16 cellular contexts compared by ENCODE assay signal in genomic region chr14:50319721-50320120, GRCh38. TPM values are rescaled to one million over a fixed set of nuclear protein-coding genes. Genes with fewer than 3 reads are reported as not detected.
DNase-seq lines count a peak whose midpoint lies in the region; ATAC-seq lines count a peak whose summit lies in the region.
"Had no signal": no experiment of that assay in that cellular context is flagged by ENCODE, and none has a peak within 500 bp of the region (broad histone marks: within the 10 kb centered on the region; RNA-seq: fewer than 3 reads in every experiment).

No MANE protein-coding gene starts in this region.

- no peaks in the 10 kb centered on the region for H3K9me2 ChIP-seq in Karpas-422 (replicated peaks; ENCODE audit: insufficient read depth, low read length)

- H3K4me3 ChIP-seq in Karpas-422 (ENCODE audit: low read length) (peak overlapping the region; percentile 16; the same call in 1 of the 2 replicates), adipocyte (ENCODE audit: low read length) (no peak overlapping the region), subcutaneous abdominal adipose tissue (ENCODE audit: low read depth in 1 of 5, low read length in 5 of 5) (no peak overlapping the region)
- H3K4me3 ChIP-seq: BLaER1 treated with 17β-estradiol and CSF1 and Interleukin-3, amounts not matched to agents 10 nM and 100 nM; hepatocyte had no signal

- H3K9ac ChIP-seq in Karpas-422 (ENCODE audit: low read length) (peak overlapping the region; percentile 56), adipocyte (ENCODE audit: low read length) (peak overlapping the region; percentile 14), subcutaneous abdominal adipose tissue (ENCODE audit: low read length in 5 of 5) (peak overlapping the region in 1 of 5 donors; percentile 25)

- H4K20me1 ChIP-seq in Karpas-422 (ENCODE audit: insufficient read depth, low read depth, low read length): no peaks in the 10 kb centered on the region

- peaks cover 29% of the 10 kb centered on the region for H3K36me3 ChIP-seq in Karpas-422 (ENCODE audit: insufficient read depth, low read length)
- H3K36me3 ChIP-seq in adipocyte (ENCODE audit: control insufficient read depth, insufficient read depth, low read length, severe bottlenecking): peaks cover 10% of the 10 kb centered on the region
- peaks cover 2 to 11% (median 4%) of the 10 kb centered on the region in 5 donors for H3K36me3 ChIP-seq in subcutaneous abdominal adipose tissue (ENCODE audit: control insufficient read depth in 5 of 5, insufficient read depth in 5 of 5, low read length in 5 of 5)

- no peaks in the 10 kb centered on the region for H3K27me3 ChIP-seq in Karpas-422 (ENCODE audit: low read length)
- no peaks in the 10 kb centered on the region for H3K27me3 ChIP-seq in adipocyte (replicated peaks; ENCODE audit: control insufficient read depth, insufficient read depth, low read length)
- no peaks in the 10 kb centered on the region for H3K27me3 ChIP-seq in subcutaneous abdominal adipose tissue (ENCODE audit: control insufficient read depth in 5 of 5, insufficient read depth in 4 of 5, low read length in 5 of 5)
- H3K27me3 ChIP-seq: BLaER1 treated with 17β-estradiol and CSF1 and Interleukin-3, amounts not matched to agents 10 nM and 100 nM; hepatocyte had no signal

- H3K4me1 ChIP-seq in Karpas-422 (ENCODE audit: low read length) (peaks cover 44% of the 10 kb centered on the region), adipocyte (ENCODE audit: control insufficient read depth, insufficient read depth, low read length) (peaks cover 25% of the 10 kb centered on the region), subcutaneous abdominal adipose tissue (ENCODE audit: control insufficient read depth in 5 of 5, insufficient read depth in 5 of 5, low read length in 5 of 5) (peaks cover 0 to 19% (median 6%) of the 10 kb centered on the region in 5 donors)

- H3K79me2 ChIP-seq in Karpas-422 (ENCODE audit: low read length): peaks cover 74% of the 10 kb centered on the region

- H3K9me3 ChIP-seq in Karpas-422 (ENCODE audit: low read length) (no peaks in the 10 kb centered on the region), adipocyte (ENCODE audit: control insufficient read depth, low read length) (no peaks in the 10 kb centered on the region), subcutaneous abdominal adipose tissue (ENCODE audit: control insufficient read depth in 5 of 5, low read length in 5 of 5) (no peaks in the 10 kb centered on the region)

- ATAC-seq in HG03108 (IDR thresholded peaks at IDR 0.05; ENCODE audit: unreplicated experiment): no peak
- ATAC-seq in HG03354 (IDR thresholded peaks at IDR 0.05; ENCODE audit: poor library complexity, severe bottlenecking, unreplicated experiment): no peak

- peak overlapping the region; percentile 65 for H3K27ac ChIP-seq in Karpas-422 (ENCODE audit: low read length)
- peak overlapping the region; percentile 62 for H3K27ac ChIP-seq in subcutaneous abdominal adipose tissue (ENCODE audit: low read depth, low read length)
- H3K27ac ChIP-seq in substantia nigra (ENCODE audit: low read depth, low read length, poor library complexity, severe bottlenecking): no peak overlapping the region
- H3K27ac ChIP-seq: hepatocyte, HL-60 had no signal

- no peak for DNase-seq in Karpas-422
- DNase-seq in adipocyte (ENCODE audit: low read depth): no peak
- DNase-seq in foreskin melanocyte: peak; percentile 32
- no peak for DNase-seq in substantia nigra (lab: John Stamatoyannopoulos, UW)
- DNase-seq: cerebellar nuclear complex, DMS 273 treated with DMSO at 0.1 percent for 48 hours, KG1, kidney glomerular epithelial cell, NCI-H1436 treated with DMSO at 0.1 percent for 48 hours, NCI-H345 had no signal

- peak overlapping the region; percentile 77 for H3K4me2 ChIP-seq in Karpas-422 (ENCODE audit: low read depth, low read length, poor library complexity, severe bottlenecking)
- H3K4me2 ChIP-seq: hepatocyte had no signal

- no peak overlapping the region for H2AFZ ChIP-seq in Karpas-422 (ENCODE audit: low read length)
- H2AFZ ChIP-seq: hepatocyte had no signal

RNA-seq across cellular contexts. Expression of gene DMAC2L, which starts 7.6 kb away (rescaled TPM):
- 31.9 and 38.6 TPM in 2 replicates for total RNA-seq in Karpas-422 (2014; rRNA removed; shearing (Covaris generic); ENCODE audit: low replicate concordance)

RNA-seq across cellular contexts. Expression of gene L2HGDH, which starts 7.7 kb away (rescaled TPM):
- total RNA-seq in Karpas-422 (2014; rRNA removed; shearing (Covaris generic); ENCODE audit: low replicate concordance): 32.9 and 42.7 TPM in 2 replicates
